In the genomic region with DNA sequence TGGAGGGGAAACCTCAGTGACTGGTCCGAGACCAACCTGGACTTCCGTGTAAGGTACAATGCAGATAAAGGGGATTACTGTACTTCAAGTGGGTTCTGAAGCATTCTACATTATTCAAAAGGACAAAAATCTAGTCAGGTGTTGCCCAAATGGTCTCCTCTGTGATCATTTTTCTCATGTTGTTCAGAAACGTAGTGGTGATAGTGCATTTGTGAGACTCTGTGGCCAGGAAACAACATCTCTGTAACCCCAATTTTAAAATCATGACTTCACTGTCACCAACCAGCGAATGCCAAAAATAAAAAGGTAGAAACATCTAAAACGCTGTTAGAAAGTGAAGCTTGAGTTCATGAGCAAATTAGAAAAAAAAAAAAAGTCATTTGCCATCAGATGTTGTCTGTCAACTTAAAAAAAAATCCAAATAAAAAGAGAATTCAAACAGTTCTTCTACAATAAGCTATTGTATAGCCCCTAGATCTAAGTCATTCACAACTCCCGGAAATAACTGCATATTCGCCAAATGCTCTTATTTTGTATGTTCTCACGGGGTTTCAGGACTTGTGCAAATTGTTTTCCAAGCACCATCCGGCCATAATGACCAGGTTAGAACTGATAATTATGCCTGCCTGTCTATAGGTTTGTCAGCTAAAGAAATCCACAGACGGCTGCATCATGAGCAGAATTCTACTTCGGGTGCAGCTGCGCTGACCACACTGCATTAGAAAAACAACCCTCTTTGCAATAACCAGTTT, we compare ENCODE assay signal across 1 cellular context.
TF ChIP-seq lines count a peak whose summit lies in the region.

No MANE protein-coding gene starts in this region.

TF ChIP-seq in HepG2, 621 proteins besides CTCF, POLR2A, EP300 and RAD21 (continued from another document):
- no peak for TF ChIP-seq KLF9 (CRISPR knock-in tag; IDR thresholded peaks at IDR 0.05; ENCODE audit: low read depth)
- TF ChIP-seq, protein P1, sequence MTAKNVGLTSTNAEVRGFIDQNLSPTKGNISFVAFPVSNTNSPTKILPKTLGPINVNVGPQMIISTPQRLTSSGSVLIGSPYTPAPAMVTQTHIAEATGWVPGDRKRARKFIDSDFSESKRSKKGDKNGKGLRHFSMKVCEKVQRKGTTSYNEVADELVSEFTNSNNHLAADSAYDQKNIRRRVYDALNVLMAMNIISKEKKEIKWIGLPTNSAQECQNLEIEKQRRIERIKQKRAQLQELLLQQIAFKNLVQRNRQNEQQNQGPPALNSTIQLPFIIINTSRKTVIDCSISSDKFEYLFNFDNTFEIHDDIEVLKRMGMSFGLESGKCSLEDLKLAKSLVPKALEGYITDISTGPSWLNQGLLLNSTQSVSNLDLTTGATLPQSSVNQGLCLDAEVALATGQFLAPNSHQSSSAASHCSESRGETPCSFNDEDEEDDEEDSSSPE (CRISPR knock-in tag; IDR thresholded peaks at IDR 0.05): no peak
